Comparison of ENCODE assay signal across 25 cellular contexts in the genomic region with DNA sequence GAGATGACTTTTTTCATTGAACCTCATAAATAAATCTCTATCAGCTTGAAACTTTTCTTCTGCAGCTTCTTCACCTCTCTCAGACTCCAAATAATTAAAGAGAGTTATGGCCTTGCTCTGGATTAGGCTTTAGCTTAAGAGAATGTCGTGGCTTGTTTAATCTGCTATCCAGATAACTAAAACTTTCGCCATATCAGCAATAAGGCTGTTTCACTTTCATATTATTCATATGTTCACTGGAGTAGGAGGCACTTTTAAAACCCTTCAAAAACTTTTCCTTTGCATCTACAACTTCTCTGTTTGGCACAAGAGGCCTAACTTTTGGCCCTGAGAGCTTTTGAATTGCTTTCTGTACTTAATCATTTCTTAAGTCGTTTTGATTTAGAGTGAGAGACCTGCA.
DNase-seq lines count a peak whose midpoint lies in the region; ATAC-seq, FAIRE-seq and TF ChIP-seq lines count a peak whose summit lies in the region.
"Had no signal": no experiment of that assay in that cellular context is flagged by ENCODE, and none has a peak within 500 bp of the region (broad histone marks: within the 10 kb centered on the region; RNA-seq: fewer than 3 reads in every experiment).

No MANE protein-coding gene starts in this region.

- no peaks in the 10 kb centered on the region for H3K4me1 ChIP-seq in HepG2 (ENCODE audit: insufficient read depth, low read length)
- no peaks in the 10 kb centered on the region for H3K4me1 ChIP-seq in right lobe of liver
- H3K4me1 ChIP-seq in MM.1S (ENCODE audit: low read length) = peaks cover 13% of the 10 kb centered on the region
- no peaks in the 10 kb centered on the region for H3K4me1 ChIP-seq in left lung
- H3K4me1 ChIP-seq: BE2C, BLaER1, Caco-2 had no signal

- H3F3A ChIP-seq in MM.1S (ENCODE audit: insufficient read depth, low read length) = no peaks in the 10 kb centered on the region

- H3K27me3 ChIP-seq in HepG2 (ENCODE audit: control insufficient read depth in 1 of 2, insufficient read depth in 2 of 2, low read length in 2 of 2) = no peaks in the 10 kb centered on the region
- no peaks in the 10 kb centered on the region for H3K27me3 ChIP-seq in right lobe of liver
- H3K27me3 ChIP-seq in MM.1S (replicated peaks; ENCODE audit: insufficient read depth, low read length) = no peaks in the 10 kb centered on the region
- no peaks in the 10 kb centered on the region for H3K27me3 ChIP-seq in left lung
- H3K27me3 ChIP-seq: BE2C, BLaER1 had no signal

- H3K4me3 ChIP-seq in HepG2 (replicated peaks in 1 of 3; ENCODE audit: insufficient read depth in 1 of 3, low read depth in 2 of 3, low read length in 3 of 3) = no peak overlapping the region
- no peak overlapping the region for H3K4me3 ChIP-seq in right lobe of liver
- H3K4me3 ChIP-seq in MM.1S (ENCODE audit: low read length) = no peak overlapping the region
- no peak overlapping the region for H3K4me3 ChIP-seq in left lung
- H3K4me3 ChIP-seq: BLaER1 had no signal

- BruUV-seq in HepG2 (replicated peaks; lab: Mats Ljungman, UMichigan) = no TSS peak

- no peak overlapping the region for H3K4me3 Mint-ChIP-seq in activated naive CD8-positive, alpha-beta T cell treated with anti-CD3 and anti-CD28 coated beads, Interleukin-2, amount 50 U/mL, for 24 hours
- H3K4me3 Mint-ChIP-seq: CD14-positive monocyte; CD4-positive, alpha-beta T cell; CD8-positive, alpha-beta T cell had no signal

- DNase-seq in HepG2 (ENCODE audit: low spot score) (no peak), right lobe of liver (no peak), MM.1S (peak; percentile 74), OCI-M1 (lab: John Stamatoyannopoulos, UW) (peak; percentile 15), left lung (no peak), CD1c-positive myeloid dendritic cell (ENCODE audit: extremely low spot score) (no peak), cerebellum (ENCODE audit: low spot score) (no peak)
- DNase-seq in activated naive CD8-positive, alpha-beta T cell treated with anti-CD3 and anti-CD28 coated beads, Interleukin-2, amount 50 U/mL, for 24 hours = no peak
- DNase-seq: 8988T; ACHN; BE2C; C1 segment of cervical spinal cord; Caco-2; Calu3; CD4-positive, alpha-beta T cell; CD8-positive, alpha-beta T cell; DMS79 treated with DMSO at 0.1 percent for 48 hours; GF-D8 had no signal

- H3K9ac ChIP-seq in HepG2 (ENCODE audit: insufficient read depth, low read depth, low read length) = no peak overlapping the region
- H3K9ac ChIP-seq in MM.1S (ENCODE audit: low read length) = no peak overlapping the region
- H3K9ac ChIP-seq: BLaER1 had no signal

- CTCF ChIA-PET in HepG2 (lab: Yijun Ruan, JAX; ENCODE audit: low intra/inter-chr PET ratio, low total read pairs) = no interaction called here

- H3K27ac ChIP-seq in HepG2 (ENCODE audit: extremely low read length, insufficient read depth, low read length) (no peak overlapping the region), right lobe of liver (no peak overlapping the region), MM.1S (ENCODE audit: low read length) (no peak overlapping the region), left lung (no peak overlapping the region)
- H3K27ac ChIP-seq: BLaER1 had no signal

- H2AFZ ChIP-seq in HepG2 (ENCODE audit: low read length) (no peak overlapping the region), MM.1S (ENCODE audit: low read length) (no peak overlapping the region)

- no peaks in the 10 kb centered on the region for H3K36me3 Mint-ChIP-seq in activated naive CD8-positive, alpha-beta T cell treated with anti-CD3 and anti-CD28 coated beads, Interleukin-2, amount 50 U/mL, for 24 hours (ENCODE audit: low read depth)
- H3K36me3 Mint-ChIP-seq: CD14-positive monocyte; CD8-positive, alpha-beta T cell had no signal

- TF ChIP-seq CTCF in HepG2 (CRISPR knock-in tag; IDR thresholded peaks at IDR 0.05) = no peak
- no peak for TF ChIP-seq CTCF in right lobe of liver (IDR thresholded peaks at IDR 0.05)
- TF ChIP-seq CTCF in MM.1S (IDR thresholded peaks at IDR 0.05; ENCODE audit: low read length) = no peak
- TF ChIP-seq CTCF in left lung (IDR thresholded peaks at IDR 0.05) = no peak

- no peak for FAIRE-seq in HepG2 (lab: Jason Lieb, UNC)
- FAIRE-seq: A204.1, D721Med, G401.6, GM12891, GM19239 had no signal

- H3K9me3 ChIP-seq in HepG2 (ENCODE audit: low read length) (no peaks in the 10 kb centered on the region), right lobe of liver (no peaks in the 10 kb centered on the region), MM.1S (replicated peaks; ENCODE audit: insufficient read depth, low read length) (no peaks in the 10 kb centered on the region), left lung (no peaks in the 10 kb centered on the region)
- H3K9me3 ChIP-seq: BE2C, BLaER1, Caco-2 had no signal

- no peaks in the 10 kb centered on the region for H3K4me1 Mint-ChIP-seq in activated naive CD8-positive, alpha-beta T cell treated with anti-CD3 and anti-CD28 coated beads, Interleukin-2, amount 50 U/mL, for 24 hours
- H3K4me1 Mint-ChIP-seq: CD14-positive monocyte had no signal

- TF ChIP-seq POLR2A in HepG2 (IDR thresholded peaks at IDR 0.05; ENCODE audit: insufficient read depth in 1 of 2, low read depth in 2 of 2, low read length in 2 of 2) (no peak), right lobe of liver (IDR thresholded peaks at IDR 0.05) (no peak)

- H3K9me3 Mint-ChIP-seq in activated naive CD8-positive, alpha-beta T cell treated with anti-CD3 and anti-CD28 coated beads, Interleukin-2, amount 50 U/mL, for 24 hours = peaks cover 3% of the 10 kb centered on the region
- H3K9me3 Mint-ChIP-seq: CD14-positive monocyte; CD4-positive, alpha-beta T cell; CD8-positive, alpha-beta T cell had no signal

- H3K9me2 ChIP-seq in MM.1S (replicated peaks; ENCODE audit: insufficient read depth, low read length) = no peaks in the 10 kb centered on the region

- H4K20me1 ChIP-seq in HepG2 (ENCODE audit: insufficient read depth, low read length) (no peaks in the 10 kb centered on the region), MM.1S (ENCODE audit: insufficient read depth, low read length) (no peaks in the 10 kb centered on the region)
- H4K20me1 ChIP-seq: BLaER1 had no signal

- no peak for TF ChIP-seq EP300 in HepG2 (IDR thresholded peaks at IDR 0.05; ENCODE audit: low read depth in 2 of 2, low read length in 2 of 2)
- no peak for TF ChIP-seq EP300 in HepG2 (CRISPR knock-in tag; IDR thresholded peaks at IDR 0.05; ENCODE audit: borderline replicate concordance)

- H3K4me2 ChIP-seq in HepG2 (ENCODE audit: low read depth, low read length) = no peak overlapping the region
- H3K4me2 ChIP-seq in MM.1S (ENCODE audit: low read depth, low read length) = peak overlapping the region; percentile 44; the same call in 1 of the 2 replicates
- H3K4me2 ChIP-seq: BLaER1 had no signal

- no peak overlapping the region for H3K27ac Mint-ChIP-seq in activated naive CD8-positive, alpha-beta T cell treated with anti-CD3 and anti-CD28 coated beads, Interleukin-2, amount 50 U/mL, for 24 hours
- H3K27ac Mint-ChIP-seq: CD4-positive, alpha-beta T cell; CD8-positive, alpha-beta T cell had no signal

- H3K79me2 ChIP-seq in HepG2 (ENCODE audit: insufficient read depth, low read length) = no peaks in the 10 kb centered on the region
- H3K79me2 ChIP-seq in MM.1S (ENCODE audit: low read length) = no peaks in the 10 kb centered on the region

- in situ Hi-C loops in HepG2 (cut with HindIII; ENCODE audit: extremely low pct_ligation_motif_present, low pct_unique_long_range_greater_than_20kb) = no loop called here

- POLR2A ChIA-PET in HepG2 (lab: Yijun Ruan, JAX) = no interaction called here

- no peak for ATAC-seq in HepG2
- ATAC-seq in right lobe of liver = no peak
- ATAC-seq in left lung = peak; percentile 63
- ATAC-seq in activated naive CD8-positive, alpha-beta T cell treated with anti-CD3 and anti-CD28 coated beads, Interleukin-2, amount 50 U/mL, for 24 hours = no peak
- ATAC-seq: CD8-positive, alpha-beta T cell had no signal

- H3K36me3 ChIP-seq in HepG2 (replicated peaks in 1 of 2; ENCODE audit: control insufficient read depth in 1 of 2, insufficient read depth in 2 of 2, low read length in 2 of 2) = no peaks in the 10 kb centered on the region
- H3K36me3 ChIP-seq in right lobe of liver = no peaks in the 10 kb centered on the region
- no peaks in the 10 kb centered on the region for H3K36me3 ChIP-seq in MM.1S (replicated peaks; ENCODE audit: insufficient read depth, low read length)
- H3K36me3 ChIP-seq in left lung = no peaks in the 10 kb centered on the region
- H3K36me3 ChIP-seq: BE2C, BLaER1 had no signal

- H3K27me3 Mint-ChIP-seq in activated naive CD8-positive, alpha-beta T cell treated with anti-CD3 and anti-CD28 coated beads, Interleukin-2, amount 50 U/mL, for 24 hours = no peaks in the 10 kb centered on the region
- H3K27me3 Mint-ChIP-seq: CD4-positive, alpha-beta T cell had no signal

- WGBS in HepG2 (ENCODE audit: low lambda C conversion rate) = 3% methylated on average over 3 of the region's 3 CpGs
- 45% methylated on average over 3 of the region's 3 CpGs for WGBS in right lobe of liver (ENCODE audit: insufficient coverage, low coverage, low lambda C conversion rate, missing lambda C conversion rate)

- intact Hi-C loops in HepG2 (cut with micrococcal nuclease; ENCODE audit: unreplicated experiment) (no loop called here), right lobe of liver (cut with DNase I) (no loop called here), left lung (cut with DNase I) (no loop called here)

- no peak for TF ChIP-seq RAD21 in HepG2 (CRISPR knock-in tag; IDR thresholded peaks at IDR 0.05)

TF ChIP-seq in HepG2, 621 proteins besides CTCF, POLR2A, EP300 and RAD21:
- peak; percentile 36 to 53; a peak in 3 of 4 replicates for TF ChIP-seq MAFK (conservative IDR thresholded peaks at IDR 0.05 in 1 of 2, IDR thresholded peaks at IDR 0.05 in 1 of 2; ENCODE audit: low read length in 2 of 2)
- TF ChIP-seq MAFF (IDR thresholded peaks at IDR 0.05; ENCODE audit: low read depth, low read length) = 0 out of 2 replicates have a peak, but pooled peaks have one; percentile 13
- no peak for TF ChIP-seq GPN1 (CRISPR knock-in tag; IDR thresholded peaks at IDR 0.05; ENCODE audit: borderline replicate concordance)

Comparison
In these comparisons a context has a peak if more than half of its experiments do, and no peak if none do; other contexts are left out.
1. DNase-seq: peak in MM.1S (single experiment) and OCI-M1 (single experiment); none in HepG2 (single experiment), right lobe of liver (0 of 3), left lung (0 of 2), activated naive CD8-positive, alpha-beta T cell treated with anti-CD3 and anti-CD28 coated beads, Interleukin-2, amount 50 U/mL, for 24 hours (single experiment), CD1c-positive myeloid dendritic cell (single experiment) and cerebellum (single experiment).